Comparison of ENCODE assay signal across 16 cellular contexts in the genomic region with DNA sequence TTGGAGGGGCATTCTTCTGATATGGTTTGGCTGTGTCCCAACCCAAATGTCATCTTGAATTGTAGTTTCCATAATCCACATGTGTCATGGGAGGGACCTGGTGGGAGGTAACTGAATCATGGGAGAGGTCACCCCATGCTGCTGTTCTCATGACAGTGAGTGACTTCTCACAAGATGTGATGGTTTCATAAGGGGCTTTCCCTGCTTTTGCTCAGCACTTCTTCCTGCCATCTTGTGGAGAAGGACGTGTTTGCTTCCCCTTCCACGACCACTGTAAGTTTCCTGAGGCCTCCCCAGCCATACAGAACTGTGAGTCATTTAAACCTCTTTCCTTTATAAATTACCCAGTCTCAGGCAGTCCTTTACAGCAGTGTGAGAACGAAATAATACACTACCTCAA.
DNase-seq lines count a peak whose midpoint lies in the region; ATAC-seq and TF ChIP-seq lines count a peak whose summit lies in the region.
"Had no signal": no experiment of that assay in that cellular context is flagged by ENCODE, and none has a peak within 500 bp of the region (broad histone marks: within the 10 kb centered on the region; RNA-seq: fewer than 3 reads in every experiment).

No MANE protein-coding gene starts in this region.

- peak overlapping the region; percentile 92 for H3K27ac Mint-ChIP-seq in memory B cell

- H3K4me3 ChIP-seq in A673 (ENCODE audit: low read depth, low read length, poor library complexity, severe bottlenecking): no peak overlapping the region
- H3K4me3 ChIP-seq: SK-N-MC had no signal

- H3K9me3 ChIP-seq in A673 (ENCODE audit: low read depth, low read length, poor library complexity, severe bottlenecking): no peaks in the 10 kb centered on the region

- peaks cover 5% of the 10 kb centered on the region for H3K9me3 Mint-ChIP-seq in memory B cell
- H3K9me3 Mint-ChIP-seq: CD4-positive, alpha-beta memory T cell; central memory CD8-positive, alpha-beta T cell had no signal

- no peaks in the 10 kb centered on the region for H3K36me3 ChIP-seq in A673 (ENCODE audit: insufficient read depth, low read length, poor library complexity, severe bottlenecking)
- H3K36me3 ChIP-seq: WERI-Rb-1 had no signal

- TF ChIP-seq CTCF in A673 (conservative IDR thresholded peaks at IDR 0.05; ENCODE audit: low read depth, low read length): no peak
- TF ChIP-seq CTCF in omental fat pad (IDR thresholded peaks at IDR 0.05): no peak

- POLR2A ChIA-PET in A673 (lab: Charles Lee; ENCODE audit: low non-redundant PET): no interaction called here

- DNase-seq in A673 (ENCODE audit: low spot score): no peak
- DNase-seq in GDM1 (lab: John Stamatoyannopoulos, UW): peak; percentile 15
- peak; percentile 9 to 33 for DNase-seq in activated CD4-positive, alpha-beta T cell treated with anti-CD3 and anti-CD28 coated beads, Interleukin-2, amount 50 U/mL, for 48 hours
- no peak for DNase-seq in memory B cell (ENCODE audit: low spot score in 2 of 2)
- DNase-seq in omental fat pad (ENCODE audit: low spot score): no peak
- DNase-seq in activated effector memory CD4-positive, alpha-beta T cell treated with Interleukin-2 at 50 U/mL for 16 hours: no peak
- DNase-seq: activated effector memory CD4-positive, alpha-beta T cell treated with anti-CD3 and anti-CD28 coated beads, Interleukin-2, amount 50 U/mL, for 16 hours; CD4-positive, alpha-beta memory T cell; glutamatergic neuron; left cardiac atrium; NCI-H1105; WERI-Rb-1 had no signal

- ATAC-seq in memory B cell (ENCODE audit: low read depth): peak; percentile 14
- no peak for ATAC-seq in omental fat pad (ENCODE audit: low FRiP score)
- ATAC-seq in HG03045 (IDR thresholded peaks at IDR 0.05; ENCODE audit: unreplicated experiment): no peak
- ATAC-seq: left cardiac atrium had no signal

- H3K27ac ChIP-seq in A673 (ENCODE audit: low read depth, low read length, poor library complexity, severe bottlenecking): peak overlapping the region; percentile 83
- H3K27ac ChIP-seq: epithelial cell of prostate, SK-N-MC, WERI-Rb-1 had no signal

- H3K27me3 ChIP-seq in A673 (replicated peaks; ENCODE audit: insufficient read depth, low read depth, low read length, poor library complexity): no peaks in the 10 kb centered on the region

- no peak overlapping the region for H3K4me3 Mint-ChIP-seq in memory B cell
- H3K4me3 Mint-ChIP-seq: central memory CD8-positive, alpha-beta T cell had no signal

- BruUV-seq in A673 (replicated peaks; lab: Mats Ljungman, UMichigan): no TSS peak

- CTCF ChIA-PET in A673 (lab: Charles Lee): no interaction called here

- H3K4me1 ChIP-seq in A673 (ENCODE audit: insufficient read depth, low read length, poor library complexity, severe bottlenecking): peaks cover 76% of the 10 kb centered on the region

- H3K27me3 Mint-ChIP-seq in memory B cell: no peaks in the 10 kb centered on the region
- H3K27me3 Mint-ChIP-seq: central memory CD8-positive, alpha-beta T cell had no signal

- intact Hi-C loops in A673 (cut with micrococcal nuclease; ENCODE audit: unreplicated experiment): loop anchor here (5.0 kb wide), 1 partner anchor 33 kb away; no protein-coding TSS in a partner anchor

- H3K4me1 Mint-ChIP-seq in memory B cell: peaks cover 21% of the 10 kb centered on the region

- no peaks in the 10 kb centered on the region for H3K36me3 Mint-ChIP-seq in memory B cell
- H3K36me3 Mint-ChIP-seq: CD4-positive, alpha-beta memory T cell had no signal

Comparison
In these comparisons a context has a peak if more than half of its experiments do, and no peak if none do; other contexts are left out.
1. DNase-seq: peak in GDM1 (single experiment) and activated CD4-positive, alpha-beta T cell treated with anti-CD3 and anti-CD28 coated beads, Interleukin-2, amount 50 U/mL, for 48 hours (2 of 2); none in A673 (single experiment), memory B cell (0 of 2), omental fat pad (single experiment) and activated effector memory CD4-positive, alpha-beta T cell treated with Interleukin-2 at 50 U/mL for 16 hours (single experiment).